Comparison of ENCODE assay signal across 12 cellular contexts in the genomic region with DNA sequence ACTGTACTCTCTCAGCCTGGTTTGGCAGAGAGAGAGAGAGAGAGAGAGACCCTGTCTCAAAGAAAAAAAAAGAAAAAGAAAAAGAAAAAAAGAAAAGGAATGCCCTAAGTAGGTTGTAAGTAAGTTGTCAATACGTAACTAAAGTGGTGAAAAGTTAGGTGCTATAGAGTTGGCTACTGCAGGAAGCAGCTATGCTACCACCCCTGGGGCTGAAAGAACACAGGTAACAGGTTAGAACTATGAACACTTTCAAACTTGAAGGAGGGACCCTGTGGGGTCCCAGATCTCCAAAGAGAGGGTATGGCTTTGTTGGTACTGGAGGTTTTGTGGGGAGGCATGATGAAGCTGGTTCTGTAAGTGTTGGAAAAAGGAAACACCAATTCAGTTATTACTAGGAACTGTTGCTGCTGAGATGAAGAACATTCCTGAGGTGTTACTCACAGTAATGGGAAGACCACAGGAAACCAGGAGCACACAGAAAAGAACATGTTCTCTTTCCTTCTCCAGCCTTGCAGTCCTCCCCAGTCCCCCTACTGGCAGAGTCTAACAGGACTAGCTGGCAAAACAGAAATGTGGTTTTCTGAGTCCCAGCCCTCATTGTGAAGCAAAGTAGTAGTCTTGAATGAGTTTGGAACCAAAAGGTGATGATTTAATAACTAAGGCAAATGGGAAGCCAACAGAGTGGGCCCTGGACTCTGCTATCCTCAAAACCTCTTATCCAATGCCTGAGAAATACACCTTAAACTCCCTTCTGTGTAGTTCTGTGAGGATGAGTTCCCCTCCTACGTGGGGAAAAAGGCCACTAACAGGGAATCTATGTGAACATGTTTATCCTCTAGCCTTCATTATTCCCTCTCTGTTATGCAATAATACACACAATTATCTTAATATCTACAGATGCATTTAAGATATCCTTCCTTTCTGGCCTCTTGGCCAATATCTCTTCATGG.
DNase-seq lines count a peak whose midpoint lies in the region; ATAC-seq, FAIRE-seq and TF ChIP-seq lines count a peak whose summit lies in the region.
"Had no signal": no experiment of that assay in that cellular context is flagged by ENCODE, and none has a peak within 500 bp of the region (broad histone marks: within the 10 kb centered on the region; RNA-seq: fewer than 3 reads in every experiment).

No MANE protein-coding gene starts in this region.

- FAIRE-seq in urothelium cell line (lab: Jason Lieb, UNC): peak; percentile 74

- H3K36me3 ChIP-seq in right atrium auricular region: no peaks in the 10 kb centered on the region

- intact Hi-C loops in left cardiac atrium (cut with DNase I): loop anchor here (10.0 kb wide), 2 partner anchors 285 to 405 kb away; no protein-coding TSS in a partner anchor

- ATAC-seq in left cardiac atrium (peak; percentile 19 to 76), HG02973 (IDR thresholded peaks at IDR 0.05; ENCODE audit: unreplicated experiment) (no peak)
- ATAC-seq: activated T-cell treated with anti-CD3 and anti-CD28 coated beads, Interleukin-2, amount 50 U/mL, for 4 hours had no signal

- peak in 1 of 2 donors; percentile 36 for TF ChIP-seq CTCF in right atrium auricular region (IDR thresholded peaks at IDR 0.05)
- peak; percentile 44 for TF ChIP-seq CTCF in RWPE1 (conservative IDR thresholded peaks at IDR 0.05; ENCODE audit: low read depth)
- peak; percentile 88 for TF ChIP-seq CTCF in fibroblast of the aortic adventitia (IDR thresholded peaks at IDR 0.05; ENCODE audit: insufficient read depth, low read length)

- no peak overlapping the region for H3K27ac ChIP-seq in right atrium auricular region
- no peak overlapping the region for H3K27ac ChIP-seq in RWPE1

- no peak for DNase-seq in left cardiac atrium
- no peak for DNase-seq in right atrium auricular region (ENCODE audit: low spot score)
- DNase-seq in RWPE1 (ENCODE audit: low spot score): peak; percentile 87
- peak; percentile 96 for DNase-seq in fibroblast of the aortic adventitia (ENCODE audit: low read depth)
- DNase-seq in urothelium cell line (ENCODE audit: low spot score): peak; percentile 87
- no peak for DNase-seq in globus pallidus (ENCODE audit: low spot score)
- no peak for DNase-seq in activated naive CD4-positive, alpha-beta T cell treated with anti-CD3 and anti-CD28 coated beads, Interleukin-2, amount 50 U/mL, for 16 hours
- DNase-seq: activated T-cell treated with anti-CD3 and anti-CD28 coated beads, Interleukin-2, amount 50 U/mL, for 4 hours; CD4-positive, CD25-positive, alpha-beta regulatory T cell; NCI-H510A; stimulated activated CD4-positive, alpha-beta T cell treated with anti-CD3 and anti-CD28 coated beads, Interleukin-4, amount 100 ng/mL, for 24 hours had no signal

- H3K27me3 ChIP-seq in right atrium auricular region: no peaks in the 10 kb centered on the region

- H3K9me3 ChIP-seq in right atrium auricular region: no peaks in the 10 kb centered on the region

- H3K4me3 ChIP-seq in right atrium auricular region (no peak overlapping the region), fibroblast of the aortic adventitia (ENCODE audit: low read depth, low read length) (no peak overlapping the region)

- POLR2A ChIA-PET in RWPE1 (lab: Yijun Ruan, JAX; ENCODE audit: low non-redundant PET): no interaction called here

- CTCF ChIA-PET in RWPE1 (lab: Yijun Ruan, JAX): interaction anchor here (0.6 to 0.8 kb wide), 5 partner anchors 226 to 1309 kb away, joined by 3 read pairs; no protein-coding TSS in a partner anchor

- no peaks in the 10 kb centered on the region for H3K4me1 ChIP-seq in right atrium auricular region

Comparison
In these comparisons a context has a peak if more than half of its experiments do, and no peak if none do; other contexts are left out.
1. DNase-seq: peak in RWPE1 (single experiment), fibroblast of the aortic adventitia (single experiment) and urothelium cell line (single experiment); none in left cardiac atrium (single experiment), right atrium auricular region (single experiment), globus pallidus (single experiment) and activated naive CD4-positive, alpha-beta T cell treated with anti-CD3 and anti-CD28 coated beads, Interleukin-2, amount 50 U/mL, for 16 hours (single experiment).